Comparison of ENCODE assay signal across 5 cellular contexts in genomic region chr22:25230760-25231159, GRCh38. TPM values are rescaled to one million over a fixed set of nuclear protein-coding genes. Genes with fewer than 3 reads are reported as not detected.
"Had no signal": no experiment of that assay in that cellular context is flagged by ENCODE, and none has a peak within 500 bp of the region (broad histone marks: within the 10 kb centered on the region; RNA-seq: fewer than 3 reads in every experiment).

No MANE protein-coding gene starts in this region.

RNA-seq across cellular contexts. Expression of gene CRYBB2, which starts 11.3 kb away (rescaled TPM):
- total RNA-seq: GM23248, H1, H9 had no signal

RNA-seq across cellular contexts. Expression of gene CRYBB3, which starts 31.1 kb away (rescaled TPM):
- total RNA-seq: GM23248, H4, HFFc6 had no signal
